ENCODE assay signal across 9 cellular contexts in genomic region chr16:29382961-29383360, GRCh38. TPM values are rescaled to one million over a fixed set of nuclear protein-coding genes. Genes with fewer than 3 reads are reported as not detected.
DNase-seq lines count a peak whose midpoint lies in the region; ATAC-seq and TF ChIP-seq lines count a peak whose summit lies in the region.
"Not testable (repeated sequence)": the region's sequence is repeated elsewhere in the genome, so short reads cannot be mapped to it uniquely, and the experiment has no call there.
"Had no signal": no experiment of that assay in that cellular context is flagged by ENCODE, and none has a peak within 500 bp of the region (broad histone marks: within the 10 kb centered on the region; RNA-seq: fewer than 3 reads in every experiment).

No MANE protein-coding gene starts in this region.

- TF ChIP-seq POLR2A in transverse colon (IDR thresholded peaks at IDR 0.05) = not testable (repeated sequence)

- H3K27ac ChIP-seq in CD8-positive, alpha-beta memory T cell (ENCODE audit: low read depth, low read length); transverse colon: not testable (repeated sequence)

- not testable (repeated sequence) for H3K4me1 Mint-ChIP-seq in CD8-positive, alpha-beta memory T cell; activated CD4-positive, alpha-beta T cell treated with anti-CD3 and anti-CD28 coated beads for 36 hours

- TF ChIP-seq EP300 in transverse colon (IDR thresholded peaks at IDR 0.05; ENCODE audit: low read depth) = not testable (repeated sequence)

- not testable (repeated sequence) for H3K9me3 ChIP-seq in CD8-positive, alpha-beta memory T cell (ENCODE audit: low read length); transverse colon

- peak; percentile 4 to 69 (median 50) for DNase-seq in CD8-positive, alpha-beta memory T cell
- DNase-seq in SK-N-DZ (ENCODE audit: low spot score) (peak; percentile 45), activated gamma-delta T cell treated with Interleukin-2 at 50 U/mL for 16 hours (peak; percentile 45), transverse colon (peak; percentile 18)
- DNase-seq in activated CD4-positive, alpha-beta T cell treated with anti-CD3 and anti-CD28 coated beads for 36 hours = peak; percentile 45
- peak; percentile 37 for DNase-seq in activated CD8-positive, alpha-beta memory T cell treated with anti-CD3 and anti-CD28 coated beads, Interleukin-2, amount 50 U/mL, for 4 hours
- DNase-seq in effector CD8-positive, alpha-beta T cell (lab: John Stamatoyannopoulos, UW) = peak; percentile 27
- DNase-seq in stimulated activated CD4-positive, alpha-beta T cell treated with anti-CD3 and anti-CD28 coated beads, Interleukin-15, amount 100 ng/mL, for 24 hours = peak; percentile 2

- CTCF ChIA-PET in CD8-positive, alpha-beta memory T cell (lab: Charles Lee) = not testable (repeated sequence)
- CTCF ChIA-PET in activated CD4-positive, alpha-beta T cell treated with anti-CD3 and anti-CD28 coated beads for 36 hours (lab: Charles Lee) = interaction anchor here (0.7 kb wide), 1 partner anchor 78 kb away, joined by 3 read pairs; no protein-coding TSS in a partner anchor

- peak overlapping the region; percentile 75 to 99 (median 96) for H3K27ac Mint-ChIP-seq in CD8-positive, alpha-beta memory T cell
- not testable (repeated sequence) for H3K27ac Mint-ChIP-seq in activated CD4-positive, alpha-beta T cell treated with anti-CD3 and anti-CD28 coated beads for 36 hours

- POLR2A ChIA-PET in CD8-positive, alpha-beta memory T cell (lab: Charles Lee) = not testable (repeated sequence)
- POLR2A ChIA-PET in activated CD4-positive, alpha-beta T cell treated with anti-CD3 and anti-CD28 coated beads for 36 hours (lab: Charles Lee) = interaction anchor here (0.6 to 0.7 kb wide), 2 partner anchors 234 to 1505 kb away, joined by 3 to 4 read pairs; no protein-coding TSS in a partner anchor

- intact Hi-C loops in activated CD4-positive, alpha-beta T cell treated with anti-CD3 and anti-CD28 coated beads for 36 hours (cut with DNase I, micrococcal nuclease); transverse colon (cut with DNase I; ENCODE audit: low total_unique reads): not testable (repeated sequence)

- not testable (repeated sequence) for H3K27me3 Mint-ChIP-seq in CD8-positive, alpha-beta memory T cell; activated CD4-positive, alpha-beta T cell treated with anti-CD3 and anti-CD28 coated beads for 36 hours

- H3K36me3 Mint-ChIP-seq in CD8-positive, alpha-beta memory T cell; activated CD4-positive, alpha-beta T cell treated with anti-CD3 and anti-CD28 coated beads for 36 hours (ENCODE audit: low read depth): not testable (repeated sequence)

- H3K9me3 Mint-ChIP-seq in CD8-positive, alpha-beta memory T cell; activated CD4-positive, alpha-beta T cell treated with anti-CD3 and anti-CD28 coated beads for 36 hours (ENCODE audit: low read depth): not testable (repeated sequence)

- not testable (repeated sequence) for TF ChIP-seq CTCF in transverse colon (IDR thresholded peaks at IDR 0.05)

- peak overlapping the region in 5 of 7 donors; percentile 17 to 56 (median 41) for H3K4me3 Mint-ChIP-seq in CD8-positive, alpha-beta memory T cell
- peak overlapping the region; percentile 46 for H3K4me3 Mint-ChIP-seq in activated CD4-positive, alpha-beta T cell treated with anti-CD3 and anti-CD28 coated beads for 36 hours

- not testable (repeated sequence) for H3K27me3 ChIP-seq in CD8-positive, alpha-beta memory T cell (ENCODE audit: insufficient read depth, low read length, poor library complexity, severe bottlenecking); transverse colon

- 93% methylated on average over 17 of the region's 17 CpGs; no CpG with 5 or more reads in 1 of the 2 donors for WGBS in transverse colon (ENCODE audit: low coverage in 1 of 2), 2 donors

- not testable (repeated sequence) for H3K36me3 ChIP-seq in CD8-positive, alpha-beta memory T cell (ENCODE audit: insufficient read depth, low read length); transverse colon

- ATAC-seq in activated CD4-positive, alpha-beta T cell treated with anti-CD3 and anti-CD28 coated beads for 36 hours = not testable (repeated sequence)

- not testable (repeated sequence) for H3K4me1 ChIP-seq in CD8-positive, alpha-beta memory T cell (ENCODE audit: insufficient read depth, low read length); transverse colon

- in situ Hi-C loops in transverse colon (cut with MboI; ENCODE audit: low pct_ligation_motif_present in 1 of 4, low pct_unique_long_range_greater_than_20kb in 1 of 4, low sequenced_read_pairs in 3 of 4) = not testable (repeated sequence)

- not testable (repeated sequence) for H3K4me3 ChIP-seq in CD8-positive, alpha-beta memory T cell (ENCODE audit: low read length); transverse colon

RNA-seq across cellular contexts. Expression of gene NPIPB11, which starts 23.6 kb away (rescaled TPM):
- total RNA-seq in CD8-positive, alpha-beta memory T cell = 1 to 10 TPM in 1 of 2 experiments, under 1 TPM in 1; 0.84 to 1.5 TPM
- 0.51 TPM for polyA plus RNA-seq in CD8-positive, alpha-beta memory T cell
- polyA plus RNA-seq in SK-N-DZ (2014; cell fraction: cytosol; rRNA removed) = not detected in 2 replicates
- 0.45 and 2.6 TPM in 2 replicates for polyA plus RNA-seq in SK-N-DZ (2014; cell fraction: nucleus; rRNA removed)
- total RNA-seq in activated CD4-positive, alpha-beta T cell treated with anti-CD3 and anti-CD28 coated beads for 36 hours = 1 to 10 TPM; 1.3 to 2.1 TPM
- total RNA-seq in transverse colon = 10 to 100 TPM in 1 of 4 donors, 1 to 10 TPM in 2, under 1 TPM in 1; 0.75 to 16.7 (median 4.0) TPM
- total RNA-seq: skeletal muscle tissue had no signal
